12 cellular contexts compared by ENCODE assay signal in genomic region chr3:123385981-123386380, GRCh38.
A peak's percentile ranks its signal among the peaks of the same experiment; 100 is the strongest.
DNase-seq lines count a peak whose midpoint lies in the region; ATAC-seq, FAIRE-seq and TF ChIP-seq lines count a peak whose summit lies in the region.
"Had no signal": no experiment of that assay in that cellular context is flagged by ENCODE, and none has a peak within 500 bp of the region (broad histone marks: within the 10 kb centered on the region; RNA-seq: fewer than 3 reads in every experiment).

No MANE protein-coding gene starts in this region.

- no peak overlapping the region for H3K4ac ChIP-seq in mesenchymal stem cell (ENCODE audit: low read depth in 1 of 2, low read length in 2 of 2)

- no peak overlapping the region for H3K14ac ChIP-seq in mesenchymal stem cell (ENCODE audit: low read length in 2 of 2)

- no peak overlapping the region for H2AFZ ChIP-seq in mesenchymal stem cell (ENCODE audit: low read depth, low read length)

- H3K9me3 ChIP-seq in mesenchymal stem cell (ENCODE audit: control insufficient read depth, low read length) = no peaks in the 10 kb centered on the region

- H3K36me3 ChIP-seq in bronchial epithelial cell (ENCODE audit: control insufficient read depth, insufficient read depth, low read length) (no peaks in the 10 kb centered on the region), mesenchymal stem cell (ENCODE audit: control insufficient read depth in 1 of 2, insufficient read depth in 2 of 2, low read depth in 1 of 2, low read length in 2 of 2) (no peaks in the 10 kb centered on the region)

- no peaks in the 10 kb centered on the region for H3K79me1 ChIP-seq in mesenchymal stem cell (replicated peaks; ENCODE audit: low read length, poor library complexity, severe bottlenecking)

- WGBS in mesenchymal stem cell = 67% methylated on average over 8 of the region's 8 CpGs

- H3K23ac ChIP-seq in mesenchymal stem cell (ENCODE audit: low read length in 2 of 2) = no peak overlapping the region

- H3K4me3 ChIP-seq in bronchial epithelial cell (ENCODE audit: low read depth, low read length) (no peak overlapping the region), mesenchymal stem cell (ENCODE audit: insufficient read depth in 1 of 2, low read depth in 1 of 2, low read length in 2 of 2) (no peak overlapping the region)
- H3K4me3 ChIP-seq: SK-N-MC had no signal

- no peak overlapping the region for H2BK15ac ChIP-seq in mesenchymal stem cell (ENCODE audit: low read depth, poor library complexity, severe bottlenecking)

- H3K4me2 ChIP-seq in mesenchymal stem cell (ENCODE audit: low read length, poor library complexity, severe bottlenecking) = no peak overlapping the region

- H2BK5ac ChIP-seq in mesenchymal stem cell (ENCODE audit: low read depth, low read length, poor library complexity, severe bottlenecking) = no peak overlapping the region

- H2AK5ac ChIP-seq in mesenchymal stem cell (ENCODE audit: low read length, severe bottlenecking) = no peak overlapping the region

- no peak for TF ChIP-seq CTCF in bronchial epithelial cell (IDR thresholded peaks at IDR 0.05; ENCODE audit: insufficient read depth, low read length, severe bottlenecking)

- H2BK12ac ChIP-seq in mesenchymal stem cell (ENCODE audit: low read length in 2 of 2) = no peak overlapping the region

- H4K91ac ChIP-seq in mesenchymal stem cell (ENCODE audit: low read length) = no peak overlapping the region

- H3K9ac ChIP-seq in mesenchymal stem cell (ENCODE audit: low read length) = no peak overlapping the region

- FAIRE-seq in bronchial epithelial cell (lab: Jason Lieb, UNC) = no peak
- FAIRE-seq in urothelium cell line (lab: Jason Lieb, UNC) = peak; percentile 63
- FAIRE-seq: A204.1 had no signal

- no peak overlapping the region for H2BK120ac ChIP-seq in mesenchymal stem cell (ENCODE audit: low read depth, low read length)

- peak overlapping the region in 1 of 2 experiments; percentile 24 for H3K18ac ChIP-seq in mesenchymal stem cell (ENCODE audit: low read depth in 1 of 2, low read length in 2 of 2)

- DNase-seq in NCI-H2196 (lab: John Stamatoyannopoulos, UW; ENCODE audit: unreplicated experiment) (peak; percentile 43), NCI-H2196 treated with DMSO at 0.1 percent for 48 hours (lab: John Stamatoyannopoulos, UW; ENCODE audit: unreplicated experiment) (no peak), bronchial epithelial cell (ENCODE audit: low read depth) (peak; percentile 12), left lobe of liver (ENCODE audit: low spot score) (no peak), urothelium cell line (ENCODE audit: low spot score) (peak; percentile 69), Ammon's horn (ENCODE audit: low spot score) (no peak), mesenchymal stem cell (no peak)
- DNase-seq: activated CD4-positive, alpha-beta T cell treated with anti-CD3 and anti-CD28 coated beads, Interleukin-2, amount 50 U/mL, for 48 hours; activated naive CD8-positive, alpha-beta T cell treated with anti-CD3 and anti-CD28 coated beads, Interleukin-2, amount 10 ng/mL, durations not matched to agents 7 days and 5 days had no signal

- no peak overlapping the region for H3K27ac ChIP-seq in mesenchymal stem cell (ENCODE audit: low read length, poor library complexity, severe bottlenecking)
- H3K27ac ChIP-seq: SK-N-MC had no signal

- H3K27me3 ChIP-seq in bronchial epithelial cell (ENCODE audit: control insufficient read depth, insufficient read depth, low read length) (no peaks in the 10 kb centered on the region), mesenchymal stem cell (ENCODE audit: control insufficient read depth in 1 of 2, insufficient read depth in 1 of 2, low read length in 2 of 2) (peaks cover 59 to 86% of the 10 kb centered on the region in 2 experiments)

- ATAC-seq in left lobe of liver (peak; percentile 54), HG02623 (IDR thresholded peaks at IDR 0.05; ENCODE audit: unreplicated experiment) (no peak)

- peaks cover 9% of the 10 kb centered on the region for H3K4me1 ChIP-seq in mesenchymal stem cell (ENCODE audit: control insufficient read depth, insufficient read depth, low read depth, low read length)

- no peak overlapping the region for H4K8ac ChIP-seq in mesenchymal stem cell (ENCODE audit: low read length)

Comparison
In these comparisons a context has a peak if more than half of its experiments do, and no peak if none do; other contexts are left out.
1. DNase-seq: peak in NCI-H2196 (single experiment), bronchial epithelial cell (single experiment) and urothelium cell line (single experiment); none in NCI-H2196 treated with DMSO at 0.1 percent for 48 hours (single experiment), left lobe of liver (single experiment), Ammon's horn (single experiment) and mesenchymal stem cell (single experiment).